In the genomic region with DNA sequence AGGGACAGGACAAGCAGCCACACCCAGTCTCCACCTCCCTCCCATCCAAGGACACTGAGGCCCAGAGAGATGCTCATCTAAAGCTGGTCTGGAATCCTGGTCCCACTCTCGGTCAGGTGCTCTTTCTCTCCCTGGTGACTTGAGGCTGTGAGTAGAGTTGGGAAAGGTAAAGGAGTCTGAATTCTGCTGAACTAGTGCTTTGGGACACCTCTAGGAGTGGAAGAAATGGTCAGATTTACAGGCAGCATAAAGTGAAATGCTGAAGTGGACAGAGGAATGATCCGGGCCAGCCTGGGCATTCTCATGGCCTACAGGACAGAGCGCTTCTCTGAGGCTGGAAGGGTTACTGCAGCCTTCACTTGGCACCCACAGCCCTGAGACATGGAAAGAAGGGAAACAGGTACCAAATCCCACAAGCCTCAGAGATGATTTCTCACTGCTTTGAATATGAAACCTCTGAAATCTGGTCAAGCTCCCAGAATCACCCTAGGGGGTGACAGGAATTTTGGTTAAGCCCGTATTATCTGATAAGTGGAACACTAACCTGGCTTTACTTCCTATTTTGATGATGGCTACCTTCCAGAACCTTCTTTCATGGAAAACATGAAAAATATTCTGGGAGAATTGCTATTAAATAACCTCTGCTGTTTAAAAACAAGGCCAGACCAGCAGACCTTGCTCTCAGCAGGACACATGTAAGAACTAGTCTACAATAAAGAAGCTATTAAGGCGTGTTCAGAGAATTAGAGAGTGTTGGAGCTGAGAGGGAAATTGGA, we compare ENCODE assay signal across 1 cellular context.
TF ChIP-seq lines count a peak whose summit lies in the region.

No MANE protein-coding gene starts in this region.

TF ChIP-seq in SK-N-SH treated with all-trans-retinoic acid at 6 μM for 48 hours, 23 proteins besides CTCF, POLR2A, EP300 and RAD21 (continued from another document):
- no peak for TF ChIP-seq ARNTL (CRISPR knock-in tag; IDR thresholded peaks at IDR 0.05; ENCODE audit: borderline replicate concordance, low read depth)
- no peak for TF ChIP-seq SNAI2 (CRISPR knock-in tag; IDR thresholded peaks at IDR 0.05)
- TF ChIP-seq CSDC2 (CRISPR knock-in tag; IDR thresholded peaks at IDR 0.05) = no peak
